8 cellular contexts compared by ENCODE assay signal in the genomic region with DNA sequence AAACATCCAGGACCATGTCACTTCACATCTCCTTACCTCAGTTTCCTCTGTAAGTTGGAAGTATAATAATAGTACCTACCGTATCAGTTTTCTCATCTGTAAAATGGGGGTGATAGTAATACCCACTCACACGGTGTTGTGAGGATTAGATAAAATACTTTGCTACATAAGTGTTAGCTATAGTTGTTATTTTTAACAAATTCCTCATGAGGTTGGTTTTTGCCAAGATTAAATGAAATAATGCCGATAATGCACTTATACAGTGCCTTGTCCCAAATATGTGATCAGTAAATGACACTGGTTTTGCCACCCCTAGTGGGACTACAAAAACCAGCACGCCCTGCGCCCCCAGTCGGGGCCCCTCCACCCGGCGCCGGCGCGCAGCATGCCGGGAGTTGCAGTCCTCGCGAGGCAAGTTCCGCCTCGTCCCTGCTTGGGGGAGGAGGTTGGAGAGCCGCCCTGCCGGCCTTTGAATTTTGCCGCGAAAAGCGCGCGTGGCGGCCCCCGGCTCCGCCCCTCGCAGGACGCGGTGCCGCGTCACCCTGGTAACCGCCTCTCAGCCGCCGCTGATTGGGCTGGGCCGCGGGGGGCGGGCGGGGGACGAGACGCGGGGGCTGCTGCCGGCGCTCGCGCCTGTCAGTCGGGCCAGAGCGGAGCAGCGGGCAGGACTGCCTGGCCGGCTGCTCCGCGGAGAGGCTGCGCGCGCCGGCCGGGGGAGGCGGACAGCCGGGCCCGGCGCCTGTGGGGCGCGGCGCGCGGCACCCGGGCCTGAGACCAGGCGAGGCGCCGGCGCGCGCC. TPM values are rescaled to one million over a fixed set of nuclear protein-coding genes. Genes with fewer than 3 reads are reported as not detected.
A peak's percentile ranks its signal among the peaks of the same experiment; 100 is the strongest.
DNase-seq lines count a peak whose midpoint lies in the region; ATAC-seq and TF ChIP-seq lines count a peak whose summit lies in the region.

Gene FAM222A, plus strand, starts transcription at position 639 of the 798 bp plus-strand sequence. CDS start 30,322 bp downstream, outside the sequence.

- TF ChIP-seq POLR2A in IMR-90 (IDR thresholded peaks at IDR 0.05; ENCODE audit: low read depth, low read length) = peak; percentile 91

- no peak within 1 kb of the TSS for H3K14ac ChIP-seq in IMR-90 (replicated peaks; ENCODE audit: low read depth, low read length)

- TF ChIP-seq RAD21 in IMR-90 (IDR thresholded peaks at IDR 0.05; ENCODE audit: low read length) = no peak

- no peak within 1 kb of the TSS for H3K56ac ChIP-seq in IMR-90 (ENCODE audit: extremely low read depth, insufficient read depth, low read length)

- peak within 1 kb of the TSS; percentile 42 for H2AK9ac ChIP-seq in IMR-90 (replicated peaks; ENCODE audit: low read depth, low read length, poor library complexity)

- H4K8ac ChIP-seq in IMR-90 (ENCODE audit: low read depth in 2 of 2, low read length in 2 of 2) = no peak within 1 kb of the TSS

- H3K23ac ChIP-seq in IMR-90 (ENCODE audit: low read depth, low read length) = no peak within 1 kb of the TSS

- H4K91ac ChIP-seq in IMR-90 (ENCODE audit: insufficient read depth, low read depth, low read length) = no peak within 1 kb of the TSS

- POLR2A ChIA-PET in IMR-90 (lab: Charles Lee; ENCODE audit: unreplicated experiment) = no interaction called here

- DNase-seq in DMS114 treated with DMSO at 0.1 percent for 48 hours (lab: John Stamatoyannopoulos, UW; ENCODE audit: unreplicated experiment) (peak; percentile 94), IMR-90 (peak; percentile 93), OCI-M1 (lab: John Stamatoyannopoulos, UW) (peak; percentile 98), activated T-cell treated with anti-CD3 and anti-CD28 coated beads for 48 hours (ENCODE audit: low read depth) (peak; percentile 94), epithelial cell of prostate (ENCODE audit: low read depth, low spot score) (peak; percentile 53), mucosa of descending colon (peak; percentile 97 to 99 (median 97))
- peak; percentile 93 to 96 for DNase-seq in stimulated activated CD8-positive, alpha-beta memory T cell treated with anti-CD3 and anti-CD28 coated beads, Interleukin-4, amount 100 ng/mL, for 1 hour (ENCODE audit: low read depth in 2 of 2, low spot score in 1 of 2)

- H2AK5ac ChIP-seq in IMR-90 (ENCODE audit: low read depth, low read length) = no peak within 1 kb of the TSS

- no peak within 1 kb of the TSS for H2BK120ac ChIP-seq in IMR-90 (ENCODE audit: low read depth, low read length)

- BruUV-seq in IMR-90 (replicated peaks; lab: Mats Ljungman, UMichigan) = no TSS peak

- CTCF ChIA-PET in IMR-90 (lab: Yijun Ruan, JAX) = interaction anchor here (1.4 kb wide), 1 partner anchor 27 kb away, joined by 3 read pairs; no protein-coding TSS in a partner anchor

- dilution Hi-C loops in IMR-90 (cut with HindIII; ENCODE audit: low sequenced_read_pairs, unreplicated experiment) = no loop called here

- H3K4ac ChIP-seq in IMR-90 (ENCODE audit: low read depth, low read length) = no peak within 1 kb of the TSS

- 0% methylated on average over 32 of the region's 72 CpGs; no CpG with 5 or more reads in 1 of the 2 experiments for WGBS in IMR-90 (ENCODE audit: extremely low coverage in 2 of 2, insufficient read length in 1 of 2), 2 experiments

- H2BK5ac ChIP-seq in IMR-90 (ENCODE audit: low read depth, low read length, poor library complexity, severe bottlenecking) = no peak within 1 kb of the TSS

- ATAC-seq in GM21529 (IDR thresholded peaks at IDR 0.05; ENCODE audit: unreplicated experiment) = peak; percentile 89
- ATAC-seq in IMR-90 (ENCODE audit: low read depth) = peak; percentile 96
- ATAC-seq in mucosa of descending colon = peak; percentile 93

- peak within 1 kb of the TSS; percentile 47 for H3K4me2 ChIP-seq in IMR-90 (ENCODE audit: low read depth, low read length)

- no peaks in the 10 kb centered on the region for H3K9me1 ChIP-seq in IMR-90 (ENCODE audit: insufficient read depth, low read length)

- in situ Hi-C loops in IMR-90 (cut with MboI; ENCODE audit: low sequenced_read_pairs) = no loop called here

- H2BK20ac ChIP-seq in IMR-90 (ENCODE audit: low read depth, low read length) = no peak within 1 kb of the TSS

- H3K9ac ChIP-seq in IMR-90 (ENCODE audit: low read depth, low read length) = no peak within 1 kb of the TSS

- intact Hi-C loops in IMR-90 (cut with micrococcal nuclease) = loop anchor here (5.0 kb wide), 1 partner anchor 116 kb away; no protein-coding TSS in a partner anchor
- intact Hi-C loops in mucosa of descending colon (cut with DNase I, micrococcal nuclease) = no loop called here

- H3K9me3 ChIP-seq in IMR-90 (ENCODE audit: control insufficient read depth, insufficient read depth, low read length) (no peaks in the 10 kb centered on the region), mucosa of descending colon (no peaks in the 10 kb centered on the region)

- H3K4me3 ChIP-seq in IMR-90 (ENCODE audit: insufficient read depth, low read depth, low read length) = peak within 1 kb of the TSS; percentile 51
- peak within 1 kb of the TSS; percentile 22 for H3K4me3 ChIP-seq in mucosa of descending colon

- peaks cover 2% of the 10 kb centered on the region; the same call in 1 of the 2 replicates for H3K4me1 ChIP-seq in IMR-90 (ENCODE audit: control insufficient read depth, insufficient read depth, low read length)
- peaks cover 17% of the 10 kb centered on the region for H3K4me1 ChIP-seq in mucosa of descending colon (ENCODE audit: low read depth)

- H2BK15ac ChIP-seq in IMR-90 (ENCODE audit: low read depth, low read length) = no peak within 1 kb of the TSS

- no peaks in the 10 kb centered on the region for H3K79me1 ChIP-seq in IMR-90 (ENCODE audit: low read depth in 1 of 2, low read length in 2 of 2)

- TF ChIP-seq CTCF in IMR-90 (conservative IDR thresholded peaks at IDR 0.05; ENCODE audit: low read depth, low read length) = no peak
- TF ChIP-seq CTCF in mucosa of descending colon (IDR thresholded peaks at IDR 0.05) = no peak

- H4K20me1 ChIP-seq in IMR-90 (ENCODE audit: insufficient read depth, low read length) = no peaks in the 10 kb centered on the region; the same call in 1 of the 2 replicates

- peak within 1 kb of the TSS; percentile 95 for H2AFZ ChIP-seq in IMR-90 (replicated peaks; ENCODE audit: low read length, poor library complexity)

- H3K27me3 ChIP-seq in IMR-90 (ENCODE audit: control insufficient read depth, insufficient read depth, low read length) = peaks cover 57% of the 10 kb centered on the region

- H3K18ac ChIP-seq in IMR-90 (ENCODE audit: low read depth, low read length) = no peak within 1 kb of the TSS

- no peaks in the 10 kb centered on the region for H3K36me3 ChIP-seq in IMR-90 (ENCODE audit: control insufficient read depth, insufficient read depth, low read length)
- H3K36me3 ChIP-seq in mucosa of descending colon (ENCODE audit: low read depth) = no peaks in the 10 kb centered on the region

- H4K5ac ChIP-seq in IMR-90 (ENCODE audit: low read depth, low read length) = no peak within 1 kb of the TSS

- H3K27ac ChIP-seq in IMR-90 (ENCODE audit: insufficient read depth, low read length) = no peak within 1 kb of the TSS
- H3K27ac ChIP-seq in epithelial cell of prostate = no peak within 1 kb of the TSS

TF ChIP-seq in IMR-90, 13 proteins besides CTCF, POLR2A, EP300 and RAD21:
- TF ChIP-seq FOS (IDR thresholded peaks at IDR 0.05; ENCODE audit: low read depth, low read length) (no peak), NFE2L2 (IDR thresholded peaks at IDR 0.05; ENCODE audit: low read depth, low read length) (no peak), RFX5 (IDR thresholded peaks at IDR 0.05; ENCODE audit: low read depth, low read length) (no peak), MXI1 (IDR thresholded peaks at IDR 0.05; ENCODE audit: borderline replicate concordance, low read depth, low read length) (peak; percentile 100), USF2 (IDR thresholded peaks at IDR 0.05; ENCODE audit: low read depth, low read length) (peak; percentile 23; the same call in 1 of the 2 replicates), MAZ (IDR thresholded peaks at IDR 0.05; ENCODE audit: borderline replicate concordance, low read depth, low read length) (peak; percentile 84)

RNA-seq across cellular contexts. Expression of gene FAM222A, which starts in this region (rescaled TPM):
- under 0.01 TPM in 2 replicates for total RNA-seq in IMR-90 (2012; rRNA removed)
- polyA plus RNA-seq in IMR-90 (2012; rRNA removed) = 0.32 and 0.43 TPM in 2 replicates
- polyA plus RNA-seq in IMR-90 (2012; cell fraction: cytosol; rRNA removed) = 0.30 and 0.31 TPM in 2 replicates
- 0.08 and 0.27 TPM in 2 replicates for polyA plus RNA-seq in IMR-90 (2012; cell fraction: nucleus; rRNA removed; ENCODE audit: low replicate concordance)
- total RNA-seq in mucosa of descending colon = 1 to 10 TPM; 1.7 to 4.4 (median 3.5) TPM

Comparison
In these comparisons a context has a peak if more than half of its experiments do, and no peak if none do; other contexts are left out.
1. Peak in DNase-seq, ATAC-seq, H3K4me3 ChIP-seq and H3K4me2 ChIP-seq in IMR-90; RNA of the gene not detected or under 1 TPM.